In genomic region chr19:54470991-54471782, GRCh38 we compare ENCODE assay signal across 8 cellular contexts. TPM values are rescaled to one million over a fixed set of nuclear protein-coding genes. Genes with fewer than 3 reads are reported as not detected.
DNase-seq lines count a peak whose midpoint lies in the region; ATAC-seq and TF ChIP-seq lines count a peak whose summit lies in the region.

No MANE protein-coding gene starts in this region.

- peak overlapping the region; percentile 56 for H3K27ac ChIP-seq in hepatocyte
- H3K27ac ChIP-seq in rectal smooth muscle tissue (ENCODE audit: low read depth, low read length): peak overlapping the region; percentile 61

- H3K4me1 ChIP-seq in hepatocyte (ENCODE audit: insufficient read depth): peaks cover 20% of the 10 kb centered on the region
- no peaks in the 10 kb centered on the region for H3K4me1 ChIP-seq in rectal smooth muscle tissue (ENCODE audit: control insufficient read depth, insufficient read depth, low read length)

- no peak overlapping the region for H2AFZ ChIP-seq in hepatocyte

- H3K4me3 ChIP-seq in GM08714 (ENCODE audit: low read length) (peak overlapping the region; percentile 8; the same call in 1 of the 2 replicates), hepatocyte (peak overlapping the region; percentile 31), rectal smooth muscle tissue (ENCODE audit: low read length) (peak overlapping the region; percentile 61)

- H3K4me2 ChIP-seq in hepatocyte: peak overlapping the region; percentile 93

- WGBS in hepatocyte (ENCODE audit: low lambda C conversion rate, missing lambda C conversion rate): 17% methylated on average over 50 of the region's 60 CpGs

- H3K9me2 ChIP-seq in hepatocyte (replicated peaks; ENCODE audit: insufficient read depth): no peaks in the 10 kb centered on the region

- H4K20me1 ChIP-seq in hepatocyte (ENCODE audit: insufficient read depth, poor library complexity, severe bottlenecking): no peaks in the 10 kb centered on the region

- no peak for TF ChIP-seq CTCF in hepatocyte (IDR thresholded peaks at IDR 0.05; ENCODE audit: poor library complexity)

- H3K27me3 ChIP-seq in hepatocyte (no peaks in the 10 kb centered on the region), rectal smooth muscle tissue (ENCODE audit: control insufficient read depth, insufficient read depth, low read length) (no peaks in the 10 kb centered on the region)

- H3K9me3 ChIP-seq in hepatocyte (ENCODE audit: low read depth): no peaks in the 10 kb centered on the region

- DNase-seq in amygdala (lab: John Stamatoyannopoulos, UW) (peak in 29 of 56 donors; percentile 4 to 78 (median 41)), hepatocyte (ENCODE audit: low spot score) (peak; percentile 56), EL (no peak), GDM1 (lab: John Stamatoyannopoulos, UW) (no peak)

- H3K36me3 ChIP-seq in hepatocyte (replicated peaks; ENCODE audit: insufficient read depth, low read depth) (no peaks in the 10 kb centered on the region), rectal smooth muscle tissue (ENCODE audit: control insufficient read depth, insufficient read depth, low read length) (no peaks in the 10 kb centered on the region)

- H3K79me2 ChIP-seq in hepatocyte: peaks cover 24% of the 10 kb centered on the region

- H3K9ac ChIP-seq in rectal smooth muscle tissue (ENCODE audit: low read length): peak overlapping the region; percentile 68

- ATAC-seq in HG03378 (IDR thresholded peaks at IDR 0.05; ENCODE audit: unreplicated experiment) (no peak), HG02588 (IDR thresholded peaks at IDR 0.05; ENCODE audit: unreplicated experiment) (no peak)

RNA-seq across cellular contexts. Expression of gene CDC42EP5, which starts 1.9 kb away (rescaled TPM):
- total RNA-seq in hepatocyte: 43.1 and 46.8 TPM in 2 replicates
- 71.2 and 71.5 TPM in 2 replicates for polyA plus RNA-seq in hepatocyte

RNA-seq across cellular contexts. Expression of gene LENG9, which starts 7.6 kb away (rescaled TPM):
- 3.1 and 7.9 TPM in 2 replicates for total RNA-seq in hepatocyte
- 0.59 and 1.00 TPM in 2 replicates for polyA plus RNA-seq in hepatocyte

RNA-seq across cellular contexts. Expression of gene LENG8, which starts 22.2 kb away (rescaled TPM):
- 36.6 and 40.9 TPM in 2 replicates for total RNA-seq in hepatocyte
- 54.0 and 69.7 TPM in 2 replicates for polyA plus RNA-seq in hepatocyte

RNA-seq across cellular contexts. Expression of gene LAIR2, which starts 31.4 kb away (rescaled TPM):
- not detected in 2 replicates for total RNA-seq in hepatocyte
- polyA plus RNA-seq in hepatocyte: not detected in 2 replicates

RNA-seq across cellular contexts. Expression of gene TTYH1, which starts 55.9 kb away (rescaled TPM):
- total RNA-seq in hepatocyte: 7.0 and 7.1 TPM in 2 replicates
- 11.0 and 19.3 TPM in 2 replicates for polyA plus RNA-seq in hepatocyte

Comparison
In these comparisons a context has a peak if more than half of its experiments do, and no peak if none do; other contexts are left out.
1. H3K4me3 ChIP-seq: peak in every context shown above with its lines; median percentile 61 in rectal smooth muscle tissue; 31 in hepatocyte; 8 in GM08714.
2. DNase-seq: peak in amygdala (29 of 56) and hepatocyte (single experiment); none in EL (single experiment) and GDM1 (single experiment).